8 cellular contexts compared by ENCODE assay signal in the genomic region with DNA sequence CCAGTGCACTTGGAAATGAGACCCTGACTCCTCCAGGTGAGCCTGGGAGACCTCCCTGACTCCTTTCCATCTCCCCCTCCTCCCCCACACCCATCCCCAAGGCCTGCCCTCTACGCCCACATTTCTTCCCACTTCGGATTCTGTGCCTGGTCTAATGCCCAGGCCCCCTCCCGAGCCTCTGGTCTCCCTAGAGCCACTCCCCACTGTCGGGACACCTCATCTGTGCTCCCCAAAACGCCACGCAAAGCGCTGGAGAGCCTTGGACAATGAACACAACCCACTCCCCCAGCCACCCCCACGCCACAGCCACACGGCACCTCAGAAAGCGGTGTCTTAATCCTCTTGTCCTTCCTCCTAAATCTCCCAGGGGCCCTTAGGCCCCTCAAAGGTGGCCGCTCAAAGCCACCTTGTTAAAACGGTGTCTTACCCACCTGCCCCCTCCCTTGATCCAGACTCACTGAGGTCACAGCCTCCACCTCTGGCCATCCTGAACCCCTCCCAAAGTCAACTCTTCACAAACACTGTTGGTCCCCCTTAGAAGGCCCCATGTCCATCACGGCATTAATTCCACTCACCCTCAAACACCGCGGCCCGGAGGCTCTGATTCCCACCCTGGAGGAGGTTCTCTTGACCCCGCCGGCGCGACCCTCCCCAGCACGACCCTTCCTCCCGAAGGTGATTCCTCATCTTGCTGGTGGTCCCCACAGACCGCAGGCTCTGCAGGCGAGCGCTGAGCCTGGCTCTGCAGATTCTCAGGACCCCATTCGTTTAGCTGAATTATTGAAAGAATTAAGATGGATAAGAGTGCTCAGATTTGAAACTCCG. TPM values are rescaled to one million over a fixed set of nuclear protein-coding genes. Genes with fewer than 3 reads are reported as not detected.
A peak's percentile ranks its signal among the peaks of the same experiment; 100 is the strongest.
DNase-seq lines count a peak whose midpoint lies in the region; ATAC-seq and TF ChIP-seq lines count a peak whose summit lies in the region.
"Not testable (repeated sequence)": the region's sequence is repeated elsewhere in the genome, so short reads cannot be mapped to it uniquely, and the experiment has no call there.

No MANE protein-coding gene starts in this region.

- H3K27ac ChIP-seq in CD8-positive, alpha-beta T cell (ENCODE audit: low read depth, low read length): peak overlapping the region; percentile 82
- not testable (repeated sequence) for H3K27ac ChIP-seq in MM.1S (ENCODE audit: low read length)
- H3K27ac ChIP-seq in caudate nucleus (ENCODE audit: low read depth, low read length) (peak overlapping the region; percentile 78), lung (ENCODE audit: low read depth in 1 of 2, low read length in 1 of 2) (peak overlapping the region; percentile 64 to 77), trophoblast cell (ENCODE audit: low read depth, low read length) (peak overlapping the region; percentile 32), suprapubic skin (peak overlapping the region; percentile 14)

- not testable (repeated sequence) for TF ChIP-seq EP300 in suprapubic skin (IDR thresholded peaks at IDR 0.05)

- peak overlapping the region; percentile 71 for H3K4ac ChIP-seq in trophoblast cell (ENCODE audit: low read depth, low read length)

- not testable (repeated sequence) for H4K20me1 ChIP-seq in MM.1S (ENCODE audit: insufficient read depth, low read length)

- H3K27me3 ChIP-seq in CD8-positive, alpha-beta T cell (ENCODE audit: insufficient read depth, low read length); MM.1S (replicated peaks; ENCODE audit: insufficient read depth, low read length); lung (ENCODE audit: control insufficient read depth, insufficient read depth); trophoblast cell (ENCODE audit: insufficient read depth, low read length); suprapubic skin: not testable (repeated sequence)

- H3K4me2 ChIP-seq in MM.1S (ENCODE audit: low read depth, low read length) (peak overlapping the region; percentile 77; the same call in 1 of the 2 replicates), trophoblast cell (ENCODE audit: low read length) (peak overlapping the region; percentile 91)

- H3K36me3 ChIP-seq in CD8-positive, alpha-beta T cell (ENCODE audit: insufficient read depth, low read length): peaks cover 13% of the 10 kb centered on the region
- not testable (repeated sequence) for H3K36me3 ChIP-seq in MM.1S (replicated peaks; ENCODE audit: insufficient read depth, low read length); lung (ENCODE audit: control insufficient read depth in 2 of 2, insufficient read depth in 2 of 2, low read length in 2 of 2); trophoblast cell (ENCODE audit: control insufficient read depth in 1 of 2, insufficient read depth in 2 of 2, low read length in 2 of 2); suprapubic skin

- H3K14ac ChIP-seq in trophoblast cell (ENCODE audit: low read length): not testable (repeated sequence)

- H3F3A ChIP-seq in MM.1S (ENCODE audit: insufficient read depth, low read length): not testable (repeated sequence)

- H2BK12ac ChIP-seq in trophoblast cell (ENCODE audit: low read length): not testable (repeated sequence)

- TF ChIP-seq CTCF in CD8-positive, alpha-beta T cell (IDR thresholded peaks at IDR 0.05); MM.1S (IDR thresholded peaks at IDR 0.05; ENCODE audit: low read length); fibroblast of villous mesenchyme (IDR thresholded peaks at IDR 0.05; ENCODE audit: insufficient read depth, low read depth, low read length); lung (IDR thresholded peaks at IDR 0.05; ENCODE audit: control extremely low read depth, extremely low read depth); suprapubic skin (IDR thresholded peaks at IDR 0.05): not testable (repeated sequence)

- not testable (repeated sequence) for H4K8ac ChIP-seq in trophoblast cell (ENCODE audit: low read depth, low read length)

- peaks cover 37% of the 10 kb centered on the region for H3K4me1 ChIP-seq in CD8-positive, alpha-beta T cell (ENCODE audit: insufficient read depth, low read length)
- not testable (repeated sequence) for H3K4me1 ChIP-seq in MM.1S (ENCODE audit: low read length); lung (ENCODE audit: control insufficient read depth in 2 of 2, insufficient read depth in 2 of 2, low read length in 2 of 2); trophoblast cell (ENCODE audit: control insufficient read depth in 1 of 2, insufficient read depth in 2 of 2, low read length in 2 of 2)
- peaks cover 30% of the 10 kb centered on the region for H3K4me1 ChIP-seq in suprapubic skin

- H3K36me3 Mint-ChIP-seq in CD8-positive, alpha-beta T cell: peaks cover 54% of the 10 kb centered on the region
- peaks cover 39% of the 10 kb centered on the region for H3K36me3 Mint-ChIP-seq in activated T-cell treated with anti-CD3 and anti-CD28 coated beads, Interleukin-2, amount 50 U/mL, for 4 hours (ENCODE audit: insufficient read depth)

- POLR2A ChIA-PET in CD8-positive, alpha-beta T cell (lab: Charles Lee): interaction anchor here (0.8 to 3.7 kb wide), 14 partner anchors 10 to 61 kb away, joined by 3 to 17 read pairs (median 5); a partner anchor contains a TSS

- CTCF ChIA-PET in CD8-positive, alpha-beta T cell (lab: Charles Lee): interaction anchor here (0.7 to 5.5 kb wide), 17 partner anchors 9 to 164 kb away, joined by 3 to 56 read pairs (median 4); a partner anchor contains a TSS

- not testable (repeated sequence) for TF ChIP-seq POLR2A in suprapubic skin (IDR thresholded peaks at IDR 0.05)

- H3K9me3 Mint-ChIP-seq in CD8-positive, alpha-beta T cell; activated T-cell treated with anti-CD3 and anti-CD28 coated beads, Interleukin-2, amount 50 U/mL, for 4 hours: not testable (repeated sequence)

- not testable (repeated sequence) for H3K9ac ChIP-seq in MM.1S (ENCODE audit: low read length)
- peak overlapping the region; percentile 41 for H3K9ac ChIP-seq in trophoblast cell (ENCODE audit: low read length)

- H4K12ac ChIP-seq in trophoblast cell (ENCODE audit: low read depth, low read length): not testable (repeated sequence)

- not testable (repeated sequence) for H2AK5ac ChIP-seq in trophoblast cell (ENCODE audit: low read length)

- not testable (repeated sequence) for H2BK5ac ChIP-seq in trophoblast cell (ENCODE audit: low read depth, low read length, poor library complexity)

- not testable (repeated sequence) for H3K23ac ChIP-seq in trophoblast cell (ENCODE audit: low read length)

- peak overlapping the region; percentile 99 for H3K4me3 Mint-ChIP-seq in CD8-positive, alpha-beta T cell
- peak overlapping the region; percentile 99 for H3K4me3 Mint-ChIP-seq in activated T-cell treated with anti-CD3 and anti-CD28 coated beads, Interleukin-2, amount 50 U/mL, for 4 hours

- not testable (repeated sequence) for H3K27me3 Mint-ChIP-seq in CD8-positive, alpha-beta T cell (ENCODE audit: low read depth); activated T-cell treated with anti-CD3 and anti-CD28 coated beads, Interleukin-2, amount 50 U/mL, for 4 hours (ENCODE audit: low read depth)

- not testable (repeated sequence) for H3K79me2 ChIP-seq in MM.1S (ENCODE audit: low read length)
- H3K79me2 ChIP-seq in trophoblast cell (ENCODE audit: control insufficient read depth, insufficient read depth, low read length, poor library complexity): peaks cover 10% of the 10 kb centered on the region

- H3K18ac ChIP-seq in trophoblast cell (ENCODE audit: low read length): not testable (repeated sequence)

- peak overlapping the region; percentile 87; the same call in 1 of the 2 replicates for H2AFZ ChIP-seq in MM.1S (ENCODE audit: low read length)
- not testable (repeated sequence) for H2AFZ ChIP-seq in trophoblast cell (ENCODE audit: insufficient read depth, low read length, poor library complexity)

- not testable (repeated sequence) for H3K9me2 ChIP-seq in MM.1S (replicated peaks; ENCODE audit: insufficient read depth, low read length)

- H2BK120ac ChIP-seq in trophoblast cell (ENCODE audit: insufficient read depth, low read length, poor library complexity): not testable (repeated sequence)

- intact Hi-C loops in CD8-positive, alpha-beta T cell (cut with DNase I, micrococcal nuclease): loop anchor here in 1 of 2 experiments (2.0 to 5.0 kb wide), 2 partner anchors 15 to 135 kb away; a partner anchor contains a TSS

- peak overlapping the region; percentile 90 for H3K4me3 ChIP-seq in CD8-positive, alpha-beta T cell (ENCODE audit: low read depth, low read length)
- not testable (repeated sequence) for H3K4me3 ChIP-seq in MM.1S (ENCODE audit: low read length); trophoblast cell (ENCODE audit: low read depth, low read length)
- H3K4me3 ChIP-seq in fibroblast of villous mesenchyme (ENCODE audit: low read depth, low read length): peak overlapping the region; percentile 83
- peak overlapping the region; percentile 44 for H3K4me3 ChIP-seq in lung
- peak overlapping the region; percentile 66 for H3K4me3 ChIP-seq in suprapubic skin

- H3K4me1 Mint-ChIP-seq in CD8-positive, alpha-beta T cell (ENCODE audit: low read depth): peaks cover 59% of the 10 kb centered on the region
- peaks cover 53% of the 10 kb centered on the region for H3K4me1 Mint-ChIP-seq in activated T-cell treated with anti-CD3 and anti-CD28 coated beads, Interleukin-2, amount 50 U/mL, for 4 hours (ENCODE audit: low read depth)

- 39 to 40% methylated on average over 25 to 27 of the region's 27 CpGs for WGBS in lung, 2 donors
- no CpG with 5 or more reads among the region's 27 CpGs for WGBS in trophoblast cell (ENCODE audit: extremely low coverage, insufficient coverage, insufficient read length)
- 66% methylated on average over 27 of the region's 27 CpGs for WGBS in suprapubic skin

- not testable (repeated sequence) for H3K79me1 ChIP-seq in trophoblast cell (ENCODE audit: low read length)

- not testable (repeated sequence) for H3K9me3 ChIP-seq in CD8-positive, alpha-beta T cell (ENCODE audit: low read length); MM.1S (replicated peaks; ENCODE audit: insufficient read depth, low read length); lung (ENCODE audit: control insufficient read depth in 2 of 2, insufficient read depth in 1 of 2, low read length in 1 of 2); trophoblast cell (ENCODE audit: insufficient read depth, low read depth, low read length); suprapubic skin

- H3K27ac Mint-ChIP-seq in CD8-positive, alpha-beta T cell: peak overlapping the region; percentile 96

- not testable (repeated sequence) for DNase-seq in CD8-positive, alpha-beta T cell; MM.1S; activated T-cell treated with anti-CD3 and anti-CD28 coated beads, Interleukin-2, amount 50 U/mL, for 4 hours; caudate nucleus (lab: John Stamatoyannopoulos, UW); fibroblast of villous mesenchyme (ENCODE audit: low read depth); lung (ENCODE audit: low spot score); trophoblast cell; suprapubic skin (ENCODE audit: low spot score in 2 of 2)

- H4K91ac ChIP-seq in trophoblast cell (ENCODE audit: low read depth, low read length): not testable (repeated sequence)

- ATAC-seq in CD8-positive, alpha-beta T cell; activated T-cell treated with anti-CD3 and anti-CD28 coated beads, Interleukin-2, amount 50 U/mL, for 4 hours; lung (ENCODE audit: insufficient read depth, low FRiP score): not testable (repeated sequence)

RNA-seq across cellular contexts. Expression of a gene that starts 1.3 kb away (rescaled TPM):
- total RNA-seq in CD8-positive, alpha-beta T cell: 10 to 100 TPM; 36.0 to 39.1 TPM
- total RNA-seq in activated T-cell treated with anti-CD3 and anti-CD28 coated beads, Interleukin-2, amount 50 U/mL, for 4 hours: 10 to 100 TPM; 41.0 to 48.0 (median 42.4) TPM
- total RNA-seq in fibroblast of villous mesenchyme (15.1 and 17.3 TPM in 2 replicates), lung (10 to 100 TPM; 14.0 to 33.3 TPM), suprapubic skin (1 to 10 TPM; 1.0 to 4.0 (median 2.5) TPM)
- 10 to 100 TPM in 1 of 2 donors, 1 to 10 TPM in 1; 5.4 to 36.1 TPM for polyA plus RNA-seq in lung
- polyA plus RNA-seq in trophoblast cell (2013): 414 and 460 TPM in 2 replicates
